ENCODE assay signal across 10 cellular contexts in the genomic region with DNA sequence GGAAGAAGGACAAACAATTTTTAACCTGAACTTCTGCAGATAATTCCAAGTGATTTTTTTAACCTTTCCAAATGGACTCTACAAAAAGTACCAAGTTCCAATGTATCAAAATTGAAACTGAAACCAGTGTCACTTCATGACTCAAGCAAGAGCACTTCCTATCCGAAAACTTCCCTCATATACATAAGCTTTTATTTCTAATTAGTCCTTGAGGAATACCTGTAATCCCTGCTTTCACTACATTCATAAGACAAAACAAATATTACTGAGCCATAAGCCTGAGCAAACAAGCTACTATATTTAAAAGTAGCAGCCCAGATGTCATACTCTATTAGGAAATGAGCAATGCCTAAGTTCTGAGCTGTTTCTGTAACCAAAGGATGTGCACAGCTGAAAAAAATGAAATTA.
DNase-seq lines count a peak whose midpoint lies in the region; ATAC-seq, FAIRE-seq and TF ChIP-seq lines count a peak whose summit lies in the region.
"Had no signal": no experiment of that assay in that cellular context is flagged by ENCODE, and none has a peak within 500 bp of the region (broad histone marks: within the 10 kb centered on the region; RNA-seq: fewer than 3 reads in every experiment).

No MANE protein-coding gene starts in this region.

- peaks cover 0 to 9% (median 4%) of the 10 kb centered on the region in 5 donors for H3K27me3 Mint-ChIP-seq in naive thymus-derived CD4-positive, alpha-beta T cell

- TF ChIP-seq RAD21 in GM12878 (IDR thresholded peaks at IDR 0.05; ENCODE audit: insufficient read depth, low read depth, low read length): no peak

- CTCF ChIA-PET in GM12878 (lab: Yijun Ruan, JAX): interaction anchor here (0.5 to 4.9 kb wide), 24 partner anchors 12 to 700 kb away, joined by 3 to 22 read pairs (median 4); no protein-coding TSS in a partner anchor
- CTCF ChIA-PET in naive thymus-derived CD4-positive, alpha-beta T cell (lab: Charles Lee): interaction anchor here (0.7 kb wide), 1 partner anchor 64 kb away, joined by 3 read pairs; no protein-coding TSS in a partner anchor

- H3K4me2 ChIP-seq in GM12878 (ENCODE audit: control insufficient read depth, insufficient read depth): peak overlapping the region; percentile 28

- H3K4me3 Mint-ChIP-seq in naive thymus-derived CD4-positive, alpha-beta T cell: peak overlapping the region; percentile 67 to 89 (median 82)

- no peak overlapping the region for H2AFZ ChIP-seq in GM12878 (ENCODE audit: control insufficient read depth, low read depth, low read length)

- no peak for TF ChIP-seq CTCF in GM06990 (IDR thresholded peaks at IDR 0.05; ENCODE audit: insufficient read depth, low read length, poor library complexity, severe bottlenecking)
- no peak for TF ChIP-seq CTCF in GM12878 (IDR thresholded peaks at IDR 0.05 in 2 of 3, conservative IDR thresholded peaks at IDR 0.05 in 1 of 3; ENCODE audit: control insufficient read depth in 2 of 3, extremely low read depth in 1 of 3, insufficient read depth in 1 of 3, low read depth in 3 of 3, low read length in 3 of 3)

- FAIRE-seq in GM12878 (lab: Jason Lieb, UNC): peak; percentile 62

- peak; percentile 60 to 64; a peak in 2 of 4 replicates for TF ChIP-seq EP300 in GM12878 (IDR thresholded peaks at IDR 0.05; ENCODE audit: borderline replicate concordance in 1 of 2, control insufficient read depth in 1 of 2, low read depth in 2 of 2, low read length in 2 of 2)

- DNase-seq in GM06990 (ENCODE audit: extremely low read depth, insufficient read length): peak; percentile 46
- DNase-seq in GM12878 (ENCODE audit: low read depth, low spot score): no peak
- peak in 5 of 9 donors; percentile 0 to 37 (median 20) for DNase-seq in naive thymus-derived CD4-positive, alpha-beta T cell
- no peak for DNase-seq in NCI-H2196 treated with DMSO at 0.1 percent for 48 hours (lab: John Stamatoyannopoulos, UW; ENCODE audit: unreplicated experiment)
- no peak for DNase-seq in KBM-7
- no peak for DNase-seq in activated gamma-delta T cell treated with Interleukin-2 at 50 U/mL for 16 hours

- H3K4me1 ChIP-seq in GM12878 (ENCODE audit: control insufficient read depth, insufficient read depth, low read length): peaks cover 55% of the 10 kb centered on the region
- H3K4me1 ChIP-seq in naive thymus-derived CD4-positive, alpha-beta T cell (ENCODE audit: control insufficient read depth in 2 of 2, insufficient read depth in 2 of 2, low read length in 2 of 2): no peaks in the 10 kb centered on the region

- RAD21 ChIA-PET in GM12878 (lab: Charles Lee; ENCODE audit: unreplicated experiment): interaction anchor here (0.6 to 7.1 kb wide), 41 partner anchors 9 to 700 kb away, joined by 3 to 97 read pairs (median 5); no protein-coding TSS in a partner anchor

- peaks cover 8 to 33% (median 28%) of the 10 kb centered on the region in 7 donors for H3K4me1 Mint-ChIP-seq in naive thymus-derived CD4-positive, alpha-beta T cell

- peak overlapping the region; percentile 71 for H3K27ac ChIP-seq in GM12878 (ENCODE audit: control insufficient read depth, insufficient read depth)
- H3K27ac ChIP-seq in naive thymus-derived CD4-positive, alpha-beta T cell (ENCODE audit: low read depth, low read length): no peak overlapping the region
- H3K27ac ChIP-seq: neutrophil had no signal

- H3K4me3 ChIP-seq in GM06990 (replicated peaks; ENCODE audit: low read depth, low read length) (no peak overlapping the region), GM12878 (no peak overlapping the region)
- peak overlapping the region; percentile 18 for H3K4me3 ChIP-seq in naive thymus-derived CD4-positive, alpha-beta T cell (ENCODE audit: low read length)

- H3K79me2 ChIP-seq in GM12878 (ENCODE audit: control insufficient read depth, insufficient read depth, low read length): peaks cover 20% of the 10 kb centered on the region

- H3K9me3 Mint-ChIP-seq in naive thymus-derived CD4-positive, alpha-beta T cell: peaks cover 0 to 7% (median 0%) of the 10 kb centered on the region in 11 donors

- H3K27ac Mint-ChIP-seq in naive thymus-derived CD4-positive, alpha-beta T cell: peak overlapping the region; percentile 82 to 94 (median 89)

- in situ Hi-C loops in GM12878 (cut with MboI) (no loop called here), KBM-7 (cut with MboI; ENCODE audit: low pct_unique_long_range_greater_than_20kb, low sequenced_read_pairs) (no loop called here)

- BruUV-seq in GM12878 (replicated peaks; lab: Mats Ljungman, UMichigan): no TSS peak

- ATAC-seq in HG03108 (IDR thresholded peaks at IDR 0.05; ENCODE audit: unreplicated experiment): peak; percentile 33
- peak; percentile 54 for ATAC-seq in GM12878
- peak; percentile 44 for ATAC-seq in naive thymus-derived CD4-positive, alpha-beta T cell
- ATAC-seq in HG03045 (IDR thresholded peaks at IDR 0.05; ENCODE audit: unreplicated experiment): no peak
- ATAC-seq: HCT116 had no signal

- H3K27me3 ChIP-seq in GM06990 (replicated peaks; ENCODE audit: control insufficient read depth, insufficient read depth, low read length) (no peaks in the 10 kb centered on the region), GM12878 (replicated peaks in 1 of 2; ENCODE audit: control insufficient read depth in 2 of 2, insufficient read depth in 2 of 2, low read length in 1 of 2) (no peaks in the 10 kb centered on the region)
- H3K27me3 ChIP-seq in naive thymus-derived CD4-positive, alpha-beta T cell (ENCODE audit: control insufficient read depth in 2 of 2, insufficient read depth in 2 of 2, low read length in 2 of 2): no peaks in the 10 kb centered on the region
- H3K27me3 ChIP-seq: neutrophil had no signal

- no peak for TF ChIP-seq POLR2A in GM12878 (IDR thresholded peaks at IDR 0.05; ENCODE audit: low read depth, low read length)

- H3K36me3 ChIP-seq in GM06990 (ENCODE audit: control insufficient read depth, insufficient read depth, low read length): no peaks in the 10 kb centered on the region
- no peaks in the 10 kb centered on the region; a peak in 1 of 4 replicates for H3K36me3 ChIP-seq in GM12878 (ENCODE audit: control insufficient read depth in 2 of 2, insufficient read depth in 2 of 2, low read length in 1 of 2)
- H3K36me3 ChIP-seq in naive thymus-derived CD4-positive, alpha-beta T cell (ENCODE audit: control insufficient read depth in 2 of 3, insufficient read depth in 3 of 3, low read length in 3 of 3): no peaks in the 10 kb centered on the region
- H3K36me3 ChIP-seq: neutrophil had no signal

- POLR2A ChIA-PET in GM12878 (lab: Charles Lee): interaction anchor here (0.7 to 5.0 kb wide), 17 partner anchors 9 to 220 kb away, joined by 3 to 20 read pairs (median 5); no protein-coding TSS in a partner anchor
- POLR2A ChIA-PET in naive thymus-derived CD4-positive, alpha-beta T cell (lab: Charles Lee): interaction anchor here (1.0 kb wide), 1 partner anchor 20 kb away, joined by 4 read pairs; no protein-coding TSS in a partner anchor

- H3K9me3 ChIP-seq in GM12878 (replicated peaks; ENCODE audit: control insufficient read depth, insufficient read depth, low read length): no peaks in the 10 kb centered on the region
- no peaks in the 10 kb centered on the region for H3K9me3 ChIP-seq in naive thymus-derived CD4-positive, alpha-beta T cell (ENCODE audit: control insufficient read depth in 2 of 3, low read length in 3 of 3)
- H3K9me3 ChIP-seq: neutrophil had no signal

- H3K9ac ChIP-seq in GM12878 (ENCODE audit: control insufficient read depth, insufficient read depth, low read length): no peak overlapping the region

- intact Hi-C loops in GM12878 (cut with micrococcal nuclease; ENCODE audit: unreplicated experiment): loop anchor here (2.0 kb wide), 2 partner anchors 26 to 54 kb away; no protein-coding TSS in a partner anchor
- intact Hi-C loops in naive thymus-derived CD4-positive, alpha-beta T cell (cut with micrococcal nuclease): loop anchor here (2.0 to 5.0 kb wide), 6 partner anchors 53 to 226 kb away; a partner anchor contains a TSS

- 0% methylated on average over 1 of the region's 1 CpG for WGBS in GM12878 (ENCODE audit: insufficient coverage, insufficient replicate concordance, low lambda C conversion rate, missing lambda C conversion rate)

- SMC1A ChIA-PET in GM12878 (lab: Charles Lee; ENCODE audit: uncharacterized antibody, unreplicated experiment): interaction anchor here (0.7 to 9.3 kb wide), 50 partner anchors 8 to 332 kb away, joined by 3 to 149 read pairs (median 6); a partner anchor contains a TSS

- peaks cover 0 to 2% (median 0%) of the 10 kb centered on the region in 5 donors for H3K36me3 Mint-ChIP-seq in naive thymus-derived CD4-positive, alpha-beta T cell

- H4K20me1 ChIP-seq in GM12878 (ENCODE audit: control insufficient read depth, insufficient read depth): no peaks in the 10 kb centered on the region

TF ChIP-seq in GM12878, 131 proteins besides CTCF, POLR2A, EP300 and RAD21 (continues in another document):
- TF ChIP-seq, protein P1, sequence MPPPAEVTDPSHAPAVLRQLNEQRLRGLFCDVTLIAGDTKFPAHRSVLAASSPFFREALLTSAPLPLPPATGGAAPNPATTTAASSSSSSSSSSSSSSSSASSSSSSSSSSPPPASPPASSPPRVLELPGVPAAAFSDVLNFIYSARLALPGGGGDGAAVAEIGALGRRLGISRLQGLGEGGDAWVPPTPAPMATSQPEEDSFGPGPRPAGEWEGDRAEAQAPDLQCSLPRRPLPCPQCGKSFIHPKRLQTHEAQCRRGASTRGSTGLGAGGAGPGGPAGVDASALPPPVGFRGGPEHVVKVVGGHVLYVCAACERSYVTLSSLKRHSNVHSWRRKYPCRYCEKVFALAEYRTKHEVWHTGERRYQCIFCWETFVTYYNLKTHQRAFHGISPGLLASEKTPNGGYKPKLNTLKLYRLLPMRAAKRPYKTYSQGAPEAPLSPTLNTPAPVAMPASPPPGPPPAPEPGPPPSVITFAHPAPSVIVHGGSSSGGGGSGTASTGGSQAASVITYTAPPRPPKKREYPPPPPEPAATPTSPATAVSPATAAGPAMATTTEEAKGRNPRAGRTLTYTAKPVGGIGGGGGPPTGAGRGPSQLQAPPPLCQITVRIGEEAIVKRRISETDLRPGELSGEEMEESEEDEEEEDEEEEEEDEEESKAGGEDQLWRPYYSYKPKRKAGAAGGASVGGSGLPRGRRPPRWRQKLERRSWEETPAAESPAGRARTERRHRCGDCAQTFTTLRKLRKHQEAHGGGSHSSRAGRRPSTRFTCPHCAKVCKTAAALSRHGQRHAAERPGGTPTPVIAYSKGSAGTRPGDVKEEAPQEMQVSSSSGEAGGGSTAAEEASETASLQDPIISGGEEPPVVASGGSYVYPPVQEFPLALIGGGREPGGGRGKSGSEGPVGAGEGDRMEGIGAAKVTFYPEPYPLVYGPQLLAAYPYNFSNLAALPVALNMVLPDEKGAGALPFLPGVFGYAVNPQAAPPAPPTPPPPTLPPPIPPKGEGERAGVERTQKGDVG (CRISPR knock-in tag; IDR thresholded peaks at IDR 0.05): no peak
- peak; percentile 66 for TF ChIP-seq JUNB (IDR thresholded peaks at IDR 0.05)
- no peak for TF ChIP-seq MYB (IDR thresholded peaks at IDR 0.05; ENCODE audit: borderline replicate concordance, low read depth, low read length)

Comparison
In these comparisons a context has a peak if more than half of its experiments do, and no peak if none do; other contexts are left out.
1. DNase-seq: peak in GM06990 (single experiment) and naive thymus-derived CD4-positive, alpha-beta T cell (5 of 9); none in GM12878 (single experiment), NCI-H2196 treated with DMSO at 0.1 percent for 48 hours (single experiment), KBM-7 (single experiment) and activated gamma-delta T cell treated with Interleukin-2 at 50 U/mL for 16 hours (single experiment).